Comparison of ENCODE assay signal across 8 cellular contexts in the genomic region with DNA sequence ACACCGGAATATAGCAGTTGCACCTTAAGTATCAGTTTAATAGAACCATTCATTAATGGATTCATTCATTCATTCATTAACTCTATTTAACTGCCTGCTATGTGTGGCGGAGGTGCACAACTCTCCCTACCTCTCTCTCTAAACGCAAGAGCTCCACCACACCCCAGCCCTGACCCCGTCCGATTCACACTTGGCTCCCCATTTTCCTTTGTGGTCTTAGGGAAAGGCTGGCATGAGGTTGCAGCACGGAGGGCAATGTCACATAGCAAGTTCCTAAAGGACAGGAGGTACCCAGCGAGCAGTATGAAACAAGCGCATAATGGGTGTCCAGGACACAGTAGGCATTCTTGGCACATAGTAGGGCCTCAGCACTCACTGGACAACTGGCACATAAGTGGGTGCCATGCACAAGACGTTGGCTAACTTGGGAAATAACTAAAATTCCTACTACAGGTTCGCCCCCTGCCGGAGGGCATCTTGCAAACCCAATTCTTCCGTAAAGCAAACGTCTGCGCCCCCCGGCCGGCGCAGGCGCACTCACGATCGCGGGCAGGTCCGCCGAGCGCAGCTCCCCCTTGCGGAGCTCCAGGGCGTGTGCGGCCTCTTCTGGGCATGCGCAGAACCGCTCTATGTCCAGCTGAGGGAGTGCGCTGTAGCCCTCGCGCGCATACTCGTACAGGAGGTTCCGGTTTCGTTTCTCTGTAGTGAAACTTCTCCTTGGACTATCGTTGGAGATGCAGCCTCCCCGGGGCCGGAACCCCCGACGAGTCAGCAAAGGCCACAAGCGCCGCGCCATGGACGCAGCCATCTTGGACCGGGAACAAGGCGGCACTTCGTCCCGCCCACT. TPM values are rescaled to one million over a fixed set of nuclear protein-coding genes. Genes with fewer than 3 reads are reported as not detected.
DNase-seq lines count a peak whose midpoint lies in the region; ATAC-seq, FAIRE-seq and TF ChIP-seq lines count a peak whose summit lies in the region.

Gene SARS2, minus strand, starts transcription at position 835 of the 847 bp plus-strand sequence. Its CDS starts 27 bp downstream, at position 808.

- TF ChIP-seq POLR2A in GM12892 (IDR thresholded peaks at IDR 0.05; ENCODE audit: low read depth, low read length) (peak; percentile 88; the same call in 1 of the 2 replicates), adrenal gland (IDR thresholded peaks at IDR 0.05) (peak; percentile 12 to 58)

- intact Hi-C loops in adrenal gland (cut with DNase I): loop anchor here in 1 of 2 donors (10.0 kb wide), 1 partner anchor 185 kb away; the partner anchor contains the start of gene CAPN12
- intact Hi-C loops in heart right ventricle (cut with DNase I): loop anchor here in 7 of 10 donors (1.0 to 10.0 kb wide), 14 partner anchors 81 to 535 kb away; partner anchors contain the start of genes FAM98C (in 4 of the 7), ACTN4 (in 2 of the 7), EIF3K (in 1 of the 7) and HNRNPL (in 1 of the 7)
- intact Hi-C loops in posterior cingulate gyrus (cut with DNase I): loop anchor here (1.0 to 10.0 kb wide), 5 partner anchors 31 to 525 kb away; partner anchors contain the start of genes FAM98C, HNRNPL, NFKBIB and SIRT2

- H3K4me1 Mint-ChIP-seq in T-cell: peaks cover 34 to 53% (median 39%) of the 10 kb centered on the region in 3 donors

- CTCF ChIA-PET in T-cell (lab: Charles Lee): interaction anchor here (0.5 to 2.2 kb wide), 23 partner anchors 10 to 556 kb away, joined by 3 to 33 read pairs (median 5); partner anchors contain the start of genes ACTN4 (in 1 of the 2), ECH1 (in 1 of the 2), EIF3K (in 1 of the 2) and FAM98C (in 1 of the 2)

- peak; percentile 57 for ATAC-seq in HG02884 (IDR thresholded peaks at IDR 0.05; ENCODE audit: unreplicated experiment)
- peak; percentile 63 to 77 (median 70) for ATAC-seq in T-cell (replicated peaks in 1 of 4)
- peak; percentile 87 to 95 (median 90) for ATAC-seq in heart right ventricle

- peak; percentile 96 to 99 (median 98) for TF ChIP-seq CTCF in adrenal gland (IDR thresholded peaks at IDR 0.05)
- peak; percentile 99 to 100 (median 100) for TF ChIP-seq CTCF in heart right ventricle (IDR thresholded peaks at IDR 0.05)

- peaks cover 8 to 27% of the 10 kb centered on the region in 2 donors for H3K4me1 ChIP-seq in adrenal gland (replicated peaks in 1 of 2)
- H3K4me1 ChIP-seq in heart right ventricle: peaks cover 9 to 45% (median 30%) of the 10 kb centered on the region in 9 donors

- H3K4me3 ChIP-seq in adrenal gland (peak within 1 kb of the TSS; percentile 31 to 77 (median 56)), heart right ventricle (peak within 1 kb of the TSS; percentile 64 to 93 (median 74))

- DNase-seq in GM12892 (ENCODE audit: insufficient read length) (peak; percentile 87), NCI-H146 (lab: John Stamatoyannopoulos, UW) (peak; percentile 97), T-cell (peak in 31 of 34 experiments; percentile 84 to 98 (median 90)), adrenal gland (peak; percentile 90 to 97 (median 94)), heart right ventricle (peak; percentile 91 to 93), posterior cingulate gyrus (peak; percentile 82 to 99 (median 88)), ureter (ENCODE audit: low spot score) (peak; percentile 93)

- POLR2A ChIA-PET in T-cell (lab: Charles Lee): interaction anchor here (0.5 to 2.3 kb wide), 5 partner anchors 24 to 542 kb away, joined by 4 to 23 read pairs (median 8); partner anchors contain the start of genes GGN (in 1 of the 2), NFKBIB (in 1 of the 2) and SIRT2 (in 1 of the 2)

- H3K27me3 ChIP-seq in adrenal gland (no peaks in the 10 kb centered on the region), heart right ventricle (no peaks in the 10 kb centered on the region)

- peak within 1 kb of the TSS; percentile 96 to 99 for H3K27ac Mint-ChIP-seq in T-cell

- H3K4me3 Mint-ChIP-seq in T-cell: peak within 1 kb of the TSS; percentile 97 to 99 (median 97)

- H3K27me3 Mint-ChIP-seq in T-cell: no peaks in the 10 kb centered on the region

- H3K36me3 ChIP-seq in adrenal gland (replicated peaks in 1 of 2) (peaks cover 0 to 22% of the 10 kb centered on the region in 2 donors), heart right ventricle (peaks cover 0 to 34% (median 5%) of the 10 kb centered on the region in 9 donors)

- peaks cover 0 to 5% (median 0%) of the 10 kb centered on the region in 3 donors for H3K9me3 Mint-ChIP-seq in T-cell

- H3K27ac ChIP-seq in adrenal gland: peak within 1 kb of the TSS in 4 of 5 donors; percentile 74 to 91 (median 80)
- H3K27ac ChIP-seq in heart right ventricle: peak within 1 kb of the TSS; percentile 74 to 94 (median 88)

- H3K9me3 ChIP-seq in adrenal gland (replicated peaks in 1 of 3) (no peaks in the 10 kb centered on the region), heart right ventricle (peaks cover 0 to 7% (median 0%) of the 10 kb centered on the region in 11 donors)

- FAIRE-seq in GM12892 (lab: Jason Lieb, UNC): no peak

- WGBS in adrenal gland, 4 donors: 2 to 8% (median 3%) methylated on average over 16 to 49 of the region's 49 CpGs
- 3 to 4% methylated on average over 49 of the region's 49 CpGs for WGBS in heart right ventricle, 2 donors

- H3K36me3 Mint-ChIP-seq in T-cell: peaks cover 21% of the 10 kb centered on the region

RNA-seq across cellular contexts. Expression of gene SARS2, which starts in this region (rescaled TPM):
- polyA plus RNA-seq in GM12892 (2012; ENCODE audit: missing spikeins): 18.7 TPM
- total RNA-seq in T-cell: 10 to 100 TPM; 22.0 to 33.5 (median 26.0) TPM
- 10 to 100 TPM; 20.2 to 41.4 (median 35.4) TPM for total RNA-seq in adrenal gland
- polyA plus RNA-seq in adrenal gland: 100 to 1,000 TPM in 2 of 3 donors, 1 to 10 TPM in 1; 9.1 to 116 (median 108) TPM
- total RNA-seq in heart right ventricle: 10 to 100 TPM; 14.7 to 21.9 (median 18.9) TPM
- 10 to 100 TPM; 10.4 to 51.9 TPM for polyA plus RNA-seq in heart right ventricle
- total RNA-seq in ureter: 44.0 TPM

Comparison
In these comparisons a context has a peak if more than half of its experiments do, and no peak if none do; other contexts are left out.
1. Peak in every context shown above with its lines: DNase-seq, ATAC-seq, H3K4me3 ChIP-seq and H3K27ac ChIP-seq.